ENCODE assay signal across 1 cellular context in genomic region chr19:40090256-40091204, GRCh38.
TF ChIP-seq lines count a peak whose summit lies in the region.

ZNF780A (minus strand) TSS chr19:40090943; CDS start chr19:40084753, 6,190 bp downstream.

TF ChIP-seq in K562, 482 proteins besides CTCF, POLR2A, EP300 and RAD21 (continued from another document):
- TF ChIP-seq, protein P1, sequence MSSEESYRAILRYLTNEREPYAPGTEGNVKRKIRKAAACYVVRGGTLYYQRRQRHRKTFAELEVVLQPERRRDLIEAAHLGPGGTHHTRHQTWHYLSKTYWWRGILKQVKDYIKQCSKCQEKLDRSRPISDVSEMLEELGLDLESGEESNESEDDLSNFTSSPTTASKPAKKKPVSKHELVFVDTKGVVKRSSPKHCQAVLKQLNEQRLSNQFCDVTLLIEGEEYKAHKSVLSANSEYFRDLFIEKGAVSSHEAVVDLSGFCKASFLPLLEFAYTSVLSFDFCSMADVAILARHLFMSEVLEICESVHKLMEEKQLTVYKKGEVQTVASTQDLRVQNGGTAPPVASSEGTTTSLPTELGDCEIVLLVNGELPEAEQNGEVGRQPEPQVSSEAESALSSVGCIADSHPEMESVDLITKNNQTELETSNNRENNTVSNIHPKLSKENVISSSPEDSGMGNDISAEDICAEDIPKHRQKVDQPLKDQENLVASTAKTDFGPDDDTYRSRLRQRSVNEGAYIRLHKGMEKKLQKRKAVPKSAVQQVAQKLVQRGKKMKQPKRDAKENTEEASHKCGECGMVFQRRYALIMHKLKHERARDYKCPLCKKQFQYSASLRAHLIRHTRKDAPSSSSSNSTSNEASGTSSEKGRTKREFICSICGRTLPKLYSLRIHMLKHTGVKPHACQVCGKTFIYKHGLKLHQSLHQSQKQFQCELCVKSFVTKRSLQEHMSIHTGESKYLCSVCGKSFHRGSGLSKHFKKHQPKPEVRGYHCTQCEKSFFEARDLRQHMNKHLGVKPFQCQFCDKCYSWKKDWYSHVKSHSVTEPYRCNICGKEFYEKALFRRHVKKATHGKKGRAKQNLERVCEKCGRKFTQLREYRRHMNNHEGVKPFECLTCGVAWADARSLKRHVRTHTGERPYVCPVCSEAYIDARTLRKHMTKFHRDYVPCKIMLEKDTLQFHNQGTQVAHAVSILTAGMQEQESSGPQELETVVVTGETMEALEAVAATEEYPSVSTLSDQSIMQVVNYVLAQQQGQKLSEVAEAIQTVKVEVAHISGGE (CRISPR knock-in tag; IDR thresholded peaks at IDR 0.05): peak in 1 of 3 experiments; percentile 60; a peak in 1 of 6 replicates
- no peak for TF ChIP-seq TFE3 (CRISPR knock-in tag; IDR thresholded peaks at IDR 0.05)
- no peak for TF ChIP-seq NEUROD1 (IDR thresholded peaks at IDR 0.05; ENCODE audit: borderline replicate concordance, low read depth, low read length, partially characterized antibody)
- peak; percentile 79 for TF ChIP-seq CC2D1A (IDR thresholded peaks at IDR 0.05)
- peak; percentile 89 for TF ChIP-seq TAF9B (IDR thresholded peaks at IDR 0.05; ENCODE audit: partially characterized antibody)
- no peak for TF ChIP-seq HNRNPH1 (optimal IDR thresholded peaks at IDR 0.05; ENCODE audit: low read depth, low read length)
- TF ChIP-seq, protein P2, sequence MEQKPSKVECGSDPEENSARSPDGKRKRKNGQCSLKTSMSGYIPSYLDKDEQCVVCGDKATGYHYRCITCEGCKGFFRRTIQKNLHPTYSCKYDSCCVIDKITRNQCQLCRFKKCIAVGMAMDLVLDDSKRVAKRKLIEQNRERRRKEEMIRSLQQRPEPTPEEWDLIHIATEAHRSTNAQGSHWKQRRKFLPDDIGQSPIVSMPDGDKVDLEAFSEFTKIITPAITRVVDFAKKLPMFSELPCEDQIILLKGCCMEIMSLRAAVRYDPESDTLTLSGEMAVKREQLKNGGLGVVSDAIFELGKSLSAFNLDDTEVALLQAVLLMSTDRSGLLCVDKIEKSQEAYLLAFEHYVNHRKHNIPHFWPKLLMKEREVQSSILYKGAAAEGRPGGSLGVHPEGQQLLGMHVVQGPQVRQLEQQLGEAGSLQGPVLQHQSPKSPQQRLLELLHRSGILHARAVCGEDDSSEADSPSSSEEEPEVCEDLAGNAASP (IDR thresholded peaks at IDR 0.05): no peak
- no peak for TF ChIP-seq ZNF766 (CRISPR knock-in tag; conservative IDR thresholded peaks at IDR 0.05)
- peak; percentile 82 for TF ChIP-seq HNRNPLL (IDR thresholded peaks at IDR 0.05; ENCODE audit: low read depth, low read length, poor library complexity, severe bottlenecking)
- TF ChIP-seq MCM2 (IDR thresholded peaks at IDR 0.05; ENCODE audit: low read depth): no peak
- no peak for TF ChIP-seq ZNF133 (CRISPR knock-in tag; IDR thresholded peaks at IDR 0.05)
- TF ChIP-seq ZKSCAN1 (IDR thresholded peaks at IDR 0.05; ENCODE audit: low read depth, low read length): peak; percentile 14; the same call in 1 of the 2 replicates
- TF ChIP-seq MYNN (IDR thresholded peaks at IDR 0.05): no peak
- TF ChIP-seq MYNN (CRISPR knock-in tag; IDR thresholded peaks at IDR 0.05): no peak
- TF ChIP-seq HDAC6 (IDR thresholded peaks at IDR 0.05; ENCODE audit: low read depth, low read length): no peak
- TF ChIP-seq SUPT5H (IDR thresholded peaks at IDR 0.05): peak; percentile 92
- no peak for TF ChIP-seq ATF2 (CRISPR knock-in tag; IDR thresholded peaks at IDR 0.05)
- no peak for TF ChIP-seq ARHGAP35 (IDR thresholded peaks at IDR 0.05; ENCODE audit: partially characterized antibody)
- TF ChIP-seq BMI1 (IDR thresholded peaks at IDR 0.05; ENCODE audit: low read length): no peak
- peak; percentile 70; the same call in 1 of the 2 replicates for TF ChIP-seq HDAC2 (IDR thresholded peaks at IDR 0.05)
- no peak for TF ChIP-seq HINFP (tag; conservative IDR thresholded peaks at IDR 0.05; ENCODE audit: low read depth)
- TF ChIP-seq ZNF79 (CRISPR knock-in tag; IDR thresholded peaks at IDR 0.05; ENCODE audit: low read depth): no peak
- no peak for TF ChIP-seq ZNF212 (CRISPR knock-in tag; IDR thresholded peaks at IDR 0.05)
- TF ChIP-seq POLR2B (IDR thresholded peaks at IDR 0.05; ENCODE audit: low read depth, partially characterized antibody): peak; percentile 89
- no peak for TF ChIP-seq GTF2B (IDR thresholded peaks at IDR 0.05; ENCODE audit: extremely low read depth, insufficient read length)
- no peak for TF ChIP-seq EZH2 (IDR thresholded peaks at IDR 0.05; ENCODE audit: borderline replicate concordance, low read depth, low read length)
- TF ChIP-seq, protein P3, sequence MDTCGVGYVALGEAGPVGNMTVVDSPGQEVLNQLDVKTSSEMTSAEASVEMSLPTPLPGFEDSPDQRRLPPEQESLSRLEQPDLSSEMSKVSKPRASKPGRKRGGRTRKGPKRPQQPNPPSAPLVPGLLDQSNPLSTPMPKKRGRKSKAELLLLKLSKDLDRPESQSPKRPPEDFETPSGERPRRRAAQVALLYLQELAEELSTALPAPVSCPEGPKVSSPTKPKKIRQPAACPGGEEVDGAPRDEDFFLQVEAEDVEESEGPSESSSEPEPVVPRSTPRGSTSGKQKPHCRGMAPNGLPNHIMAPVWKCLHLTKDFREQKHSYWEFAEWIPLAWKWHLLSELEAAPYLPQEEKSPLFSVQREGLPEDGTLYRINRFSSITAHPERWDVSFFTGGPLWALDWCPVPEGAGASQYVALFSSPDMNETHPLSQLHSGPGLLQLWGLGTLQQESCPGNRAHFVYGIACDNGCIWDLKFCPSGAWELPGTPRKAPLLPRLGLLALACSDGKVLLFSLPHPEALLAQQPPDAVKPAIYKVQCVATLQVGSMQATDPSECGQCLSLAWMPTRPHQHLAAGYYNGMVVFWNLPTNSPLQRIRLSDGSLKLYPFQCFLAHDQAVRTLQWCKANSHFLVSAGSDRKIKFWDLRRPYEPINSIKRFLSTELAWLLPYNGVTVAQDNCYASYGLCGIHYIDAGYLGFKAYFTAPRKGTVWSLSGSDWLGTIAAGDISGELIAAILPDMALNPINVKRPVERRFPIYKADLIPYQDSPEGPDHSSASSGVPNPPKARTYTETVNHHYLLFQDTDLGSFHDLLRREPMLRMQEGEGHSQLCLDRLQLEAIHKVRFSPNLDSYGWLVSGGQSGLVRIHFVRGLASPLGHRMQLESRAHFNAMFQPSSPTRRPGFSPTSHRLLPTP (IDR thresholded peaks at IDR 0.05; ENCODE audit: borderline replicate concordance, extremely low read depth, insufficient read length): no peak
- no peak for TF ChIP-seq BACH1 (tag; IDR thresholded peaks at IDR 0.05)
- peak; percentile 92 for TF ChIP-seq ELF1 (tag; IDR thresholded peaks at IDR 0.05)
- TF ChIP-seq ZNF780A (CRISPR knock-in tag; IDR thresholded peaks at IDR 0.05): no peak
- no peak for TF ChIP-seq DPF2 (IDR thresholded peaks at IDR 0.05)
- no peak for TF ChIP-seq FOS (IDR thresholded peaks at IDR 0.05; ENCODE audit: extremely low read depth, insufficient read length)
- TF ChIP-seq, protein P4, sequence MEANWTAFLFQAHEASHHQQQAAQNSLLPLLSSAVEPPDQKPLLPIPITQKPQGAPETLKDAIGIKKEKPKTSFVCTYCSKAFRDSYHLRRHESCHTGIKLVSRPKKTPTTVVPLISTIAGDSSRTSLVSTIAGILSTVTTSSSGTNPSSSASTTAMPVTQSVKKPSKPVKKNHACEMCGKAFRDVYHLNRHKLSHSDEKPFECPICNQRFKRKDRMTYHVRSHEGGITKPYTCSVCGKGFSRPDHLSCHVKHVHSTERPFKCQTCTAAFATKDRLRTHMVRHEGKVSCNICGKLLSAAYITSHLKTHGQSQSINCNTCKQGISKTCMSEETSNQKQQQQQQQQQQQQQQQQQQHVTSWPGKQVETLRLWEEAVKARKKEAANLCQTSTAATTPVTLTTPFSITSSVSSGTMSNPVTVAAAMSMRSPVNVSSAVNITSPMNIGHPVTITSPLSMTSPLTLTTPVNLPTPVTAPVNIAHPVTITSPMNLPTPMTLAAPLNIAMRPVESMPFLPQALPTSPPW (CRISPR knock-in tag; IDR thresholded peaks at IDR 0.05): peak; percentile 69
- TF ChIP-seq CBX5 (IDR thresholded peaks at IDR 0.05; ENCODE audit: borderline replicate concordance, low read depth): no peak
- no peak for TF ChIP-seq NCOA4 (IDR thresholded peaks at IDR 0.05; ENCODE audit: partially characterized antibody)
- TF ChIP-seq, protein P5, sequence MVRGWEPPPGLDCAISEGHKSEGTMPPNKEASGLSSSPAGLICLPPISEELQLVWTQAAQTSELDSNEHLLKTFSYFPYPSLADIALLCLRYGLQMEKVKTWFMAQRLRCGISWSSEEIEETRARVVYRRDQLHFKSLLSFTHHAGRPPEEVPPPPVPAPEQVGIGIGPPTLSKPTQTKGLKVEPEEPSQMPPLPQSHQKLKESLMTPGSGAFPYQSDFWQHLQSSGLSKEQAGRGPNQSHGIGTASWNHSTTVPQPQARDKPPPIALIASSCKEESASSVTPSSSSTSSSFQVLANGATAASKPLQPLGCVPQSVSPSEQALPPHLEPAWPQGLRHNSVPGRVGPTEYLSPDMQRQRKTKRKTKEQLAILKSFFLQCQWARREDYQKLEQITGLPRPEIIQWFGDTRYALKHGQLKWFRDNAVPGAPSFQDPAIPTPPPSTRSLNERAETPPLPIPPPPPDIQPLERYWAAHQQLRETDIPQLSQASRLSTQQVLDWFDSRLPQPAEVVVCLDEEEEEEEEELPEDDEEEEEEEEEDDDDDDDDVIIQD (CRISPR knock-in tag; IDR thresholded peaks at IDR 0.05): no peak
- no peak for TF ChIP-seq ZNF655 (CRISPR knock-in tag; IDR thresholded peaks at IDR 0.05)
- TF ChIP-seq CBX1 (IDR thresholded peaks at IDR 0.05; ENCODE audit: low read depth): no peak; the same call in 1 of the 2 replicates
- TF ChIP-seq ZNF507 (tag; conservative IDR thresholded peaks at IDR 0.05): no peak
- 0 out of 4 replicates have a peak, but pooled peaks of 1 of the 2 experiments have one; percentile 18 for TF ChIP-seq FOXK2 (conservative IDR thresholded peaks at IDR 0.05 in 1 of 2, IDR thresholded peaks at IDR 0.05 in 1 of 2; ENCODE audit: low read depth in 2 of 2)
- TF ChIP-seq ZNF197 (CRISPR knock-in tag; IDR thresholded peaks at IDR 0.05; ENCODE audit: low read depth): 0 out of 2 replicates have a peak, but pooled peaks have one; percentile 11
- no peak; the same call in 1 of the 2 replicates for TF ChIP-seq KHSRP (IDR thresholded peaks at IDR 0.05)
- TF ChIP-seq NR2C2 (CRISPR knock-in tag; IDR thresholded peaks at IDR 0.05): peak; percentile 49; the same call in 1 of the 2 replicates
- peak; percentile 94 for TF ChIP-seq NR2C2 (tag; IDR thresholded peaks at IDR 0.05)
